ENCODE assay signal across 8 cellular contexts in the genomic region with DNA sequence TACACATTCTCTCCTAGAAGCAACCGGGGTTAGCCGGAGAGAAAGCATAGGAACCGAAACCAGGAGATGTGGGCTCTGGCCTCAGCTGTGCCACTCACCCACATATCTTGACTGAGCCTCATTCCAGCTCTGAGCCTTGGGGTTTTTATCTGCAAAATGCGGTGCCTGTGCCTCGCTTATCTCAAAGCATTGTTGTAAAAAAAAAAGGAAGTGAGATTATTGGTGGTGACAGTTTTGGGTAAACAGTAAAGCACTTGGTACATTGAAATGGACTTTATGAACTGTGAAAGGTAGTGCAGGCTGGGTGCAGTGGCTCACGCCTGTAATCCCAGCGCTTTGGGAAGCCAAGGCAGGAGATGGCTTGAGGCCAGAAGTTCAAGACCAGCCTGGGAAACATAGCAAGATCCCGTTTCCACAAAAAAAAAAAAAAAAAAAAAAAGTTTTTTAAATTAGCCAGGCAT. TPM values are rescaled to one million over a fixed set of nuclear protein-coding genes. Genes with fewer than 3 reads are reported as not detected.
DNase-seq lines count a peak whose midpoint lies in the region; ATAC-seq and TF ChIP-seq lines count a peak whose summit lies in the region.

No MANE protein-coding gene starts in this region.

- WGBS in esophagus muscularis mucosa: 50% methylated on average over 8 of the region's 8 CpGs

- TF ChIP-seq CTCF in GM12864 (IDR thresholded peaks at IDR 0.05; ENCODE audit: low read depth, low read length, missing control alignments) (no peak), vagina (IDR thresholded peaks at IDR 0.05) (no peak), esophagus muscularis mucosa (IDR thresholded peaks at IDR 0.05) (no peak)

- H3K36me3 ChIP-seq in vagina: no peaks in the 10 kb centered on the region
- H3K36me3 ChIP-seq in esophagus muscularis mucosa: no peaks in the 10 kb centered on the region

- TF ChIP-seq POLR2A in vagina (IDR thresholded peaks at IDR 0.05) (no peak), esophagus muscularis mucosa (IDR thresholded peaks at IDR 0.05; ENCODE audit: low read depth) (no peak)

- H3K4me3 ChIP-seq in GM12864 (ENCODE audit: low read depth, low read length) (no peak overlapping the region), vagina (no peak overlapping the region), esophagus muscularis mucosa (no peak overlapping the region)

- intact Hi-C loops in vagina (cut with DNase I): no loop called here
- intact Hi-C loops in esophagus muscularis mucosa (cut with DNase I): no loop called here

- no peak for TF ChIP-seq EP300 in esophagus muscularis mucosa (IDR thresholded peaks at IDR 0.05)

- no peaks in the 10 kb centered on the region for H3K9me3 ChIP-seq in vagina
- H3K9me3 ChIP-seq in esophagus muscularis mucosa: no peaks in the 10 kb centered on the region

- no peaks in the 10 kb centered on the region for H3K4me1 ChIP-seq in vagina
- peaks cover 3 to 15% (median 7%) of the 10 kb centered on the region in 4 donors for H3K4me1 ChIP-seq in esophagus muscularis mucosa

- H3K27me3 ChIP-seq in vagina (no peaks in the 10 kb centered on the region), esophagus muscularis mucosa (no peaks in the 10 kb centered on the region)

- H3K4me3 Mint-ChIP-seq in memory B cell: peak overlapping the region; percentile 77

- peak overlapping the region; percentile 81 for H3K27ac Mint-ChIP-seq in memory B cell

- DNase-seq in GM12864 (ENCODE audit: low read depth): peak; percentile 94
- DNase-seq in activated T-cell treated with anti-CD3 and anti-CD28 coated beads for 48 hours (ENCODE audit: low read depth): peak; percentile 29
- peak; percentile 49 to 75 for DNase-seq in memory B cell (ENCODE audit: low spot score in 2 of 2)
- no peak for DNase-seq in vagina (ENCODE audit: extremely low spot score in 2 of 2)
- DNase-seq in NCI-H2196 (lab: John Stamatoyannopoulos, UW; ENCODE audit: unreplicated experiment): no peak
- no peak for DNase-seq in esophagus muscularis mucosa (ENCODE audit: extremely low spot score)

- no peaks in the 10 kb centered on the region for H3K27me3 Mint-ChIP-seq in memory B cell

- peak; percentile 59 for ATAC-seq in GM21447 (IDR thresholded peaks at IDR 0.05; ENCODE audit: unreplicated experiment)
- peak; percentile 51 for ATAC-seq in HG03571 (IDR thresholded peaks at IDR 0.05; ENCODE audit: unreplicated experiment)
- peak; percentile 82 for ATAC-seq in memory B cell (ENCODE audit: low read depth)

- H3K9me3 Mint-ChIP-seq in memory B cell: no peaks in the 10 kb centered on the region

- H3K27ac ChIP-seq in vagina: no peak overlapping the region
- peak overlapping the region in 2 of 4 donors; percentile 4 to 61 for H3K27ac ChIP-seq in esophagus muscularis mucosa (replicated peaks in 1 of 4)

- no peaks in the 10 kb centered on the region for H3K36me3 Mint-ChIP-seq in memory B cell

- H3K4me1 Mint-ChIP-seq in memory B cell: peaks cover 57% of the 10 kb centered on the region

RNA-seq across cellular contexts. Expression of gene PTAFR, which starts 3.8 kb away (rescaled TPM):
- total RNA-seq in vagina: 1.2 TPM
- 1 to 10 TPM; 4.6 to 8.1 (median 6.8) TPM for total RNA-seq in esophagus muscularis mucosa

Comparison
In these comparisons a context has a peak if more than half of its experiments do, and no peak if none do; other contexts are left out.
1. DNase-seq: peak in GM12864 (single experiment), activated T-cell treated with anti-CD3 and anti-CD28 coated beads for 48 hours (single experiment) and memory B cell (2 of 2); none in vagina (0 of 2), NCI-H2196 (single experiment) and esophagus muscularis mucosa (single experiment).
2. Peak in every context shown above with its lines, with median percentiles within 50 percentile points of each other: ATAC-seq.